In the genomic region with DNA sequence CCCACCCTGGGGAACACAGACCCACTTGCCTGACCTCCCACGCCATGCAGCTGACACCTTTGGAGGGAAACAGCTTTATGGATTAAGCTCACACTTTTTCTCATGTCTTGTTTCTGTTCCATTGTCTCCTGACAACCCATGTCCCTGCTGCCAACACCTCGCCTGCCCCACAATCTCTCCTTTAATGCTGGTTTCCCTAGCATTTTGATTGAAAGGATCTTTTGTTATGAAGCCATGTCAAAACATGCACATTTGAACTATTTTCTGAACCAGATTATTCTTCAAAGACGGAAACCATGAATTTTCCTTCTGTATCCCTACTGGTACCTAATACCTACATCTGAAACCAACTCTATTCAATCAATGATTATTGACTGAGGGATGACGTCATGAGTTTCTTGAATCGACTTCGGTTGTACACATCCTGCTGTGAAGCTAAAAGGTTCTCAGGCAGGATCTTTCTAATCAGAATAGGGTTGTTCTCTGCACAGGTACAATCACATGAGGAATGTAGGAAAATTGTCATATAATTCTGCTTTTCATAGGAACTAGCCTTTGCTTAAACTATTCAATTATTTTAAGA, we compare ENCODE assay signal across 22 cellular contexts.
A peak's percentile ranks its signal among the peaks of the same experiment; 100 is the strongest.
DNase-seq lines count a peak whose midpoint lies in the region; ATAC-seq, FAIRE-seq and TF ChIP-seq lines count a peak whose summit lies in the region.
"Had no signal": no experiment of that assay in that cellular context is flagged by ENCODE, and none has a peak within 500 bp of the region (broad histone marks: within the 10 kb centered on the region; RNA-seq: fewer than 3 reads in every experiment).

No MANE protein-coding gene starts in this region.

- H3K9ac ChIP-seq in K562 (ENCODE audit: insufficient read depth in 1 of 2, low read depth in 2 of 2, low read length in 2 of 2) (no peak overlapping the region), neural cell (ENCODE audit: low read length) (no peak overlapping the region)

- TF ChIP-seq RAD21 in K562 (CRISPR knock-in tag; conservative IDR thresholded peaks at IDR 0.05 in 1 of 2, IDR thresholded peaks at IDR 0.05 in 1 of 2) = no peak
- TF ChIP-seq RAD21 in neural cell (conservative IDR thresholded peaks at IDR 0.05) = no peak

- no peak overlapping the region for H3K4me2 ChIP-seq in K562 (ENCODE audit: insufficient read depth, low read length)
- no peak overlapping the region for H3K4me2 ChIP-seq in neural cell (ENCODE audit: low read length)

- CTCF ChIA-PET in K562 (lab: Yijun Ruan, JAX; ENCODE audit: low intra/inter-chr PET ratio) = no interaction called here

- H3K36me3 ChIP-seq in ACC112 (ENCODE audit: insufficient read depth, low read length) (no peaks in the 10 kb centered on the region), K562 (ENCODE audit: control insufficient read depth, insufficient read depth, low read length) (no peaks in the 10 kb centered on the region), neural cell (ENCODE audit: insufficient read depth, low read length) (no peaks in the 10 kb centered on the region)
- H3K36me3 ChIP-seq: BE2C, SJCRH30 had no signal

- H3K4me1 ChIP-seq in ACC112 (ENCODE audit: control insufficient read depth, insufficient read depth, low read length, unreplicated experiment) = peaks cover 24% of the 10 kb centered on the region
- H3K4me1 ChIP-seq in K562 (replicated peaks in 1 of 2; ENCODE audit: control insufficient read depth in 2 of 2, insufficient read depth in 2 of 2, low read length in 2 of 2) = 0 out of 5 replicates have a peak, but pooled peaks cover 0 to 5% of the 10 kb centered on the region in 2 experiments
- H3K4me1 ChIP-seq: BE2C, SJCRH30 had no signal

- TF ChIP-seq POLR2A in K562 (conservative IDR thresholded peaks at IDR 0.05) = no peak

- H3K27me3 ChIP-seq in ACC112 (ENCODE audit: insufficient read depth, low read length) = no peaks in the 10 kb centered on the region
- no peaks in the 10 kb centered on the region for H3K27me3 ChIP-seq in K562 (ENCODE audit: control insufficient read depth in 2 of 2, insufficient read depth in 2 of 2, low read length in 2 of 2)
- no peaks in the 10 kb centered on the region for H3K27me3 ChIP-seq in neural cell (ENCODE audit: insufficient read depth, low read depth, low read length)
- H3K27me3 ChIP-seq: BE2C, SJCRH30 had no signal

- no peak for TF ChIP-seq CTCF in K562 (IDR thresholded peaks at IDR 0.05 in 2 of 3, conservative IDR thresholded peaks at IDR 0.05 in 1 of 3; ENCODE audit: insufficient read depth in 2 of 3, low read depth in 1 of 3, low read length in 3 of 3)
- no peak for TF ChIP-seq CTCF in neural cell (IDR thresholded peaks at IDR 0.05; ENCODE audit: poor library complexity, severe bottlenecking)

- WGBS in K562 (ENCODE audit: insufficient coverage, low coverage, missing lambda C conversion rate) = 31% methylated on average over 6 of the region's 6 CpGs

- H3K9me2 ChIP-seq in neural cell (ENCODE audit: insufficient read depth, low read length) = no peaks in the 10 kb centered on the region

- H2AFZ ChIP-seq in ACC112 (ENCODE audit: low read length, unreplicated experiment) (no peak overlapping the region), K562 (ENCODE audit: low read depth, low read length) (no peak overlapping the region), neural cell (ENCODE audit: low read depth, low read length) (no peak overlapping the region)

- intact Hi-C loops in K562 (cut with micrococcal nuclease) = no loop called here

- H3K9me3 ChIP-seq in K562 (replicated peaks; ENCODE audit: control insufficient read depth, insufficient read depth, low read depth, low read length) (no peaks in the 10 kb centered on the region), neural cell (ENCODE audit: low read length) (no peaks in the 10 kb centered on the region)
- H3K9me3 ChIP-seq: BE2C, SJCRH30 had no signal

- H3K27ac ChIP-seq in ACC112 (ENCODE audit: low read depth, low read length) (peak overlapping the region; percentile 98), K562 (ENCODE audit: extremely low read depth, low read depth, low read length) (no peak overlapping the region), neural cell (ENCODE audit: low read length) (peak overlapping the region; percentile 57)
- H3K27ac ChIP-seq: SJCRH30 had no signal

- H3K4me3 ChIP-seq in ACC112 (ENCODE audit: low read depth, low read length) (no peak overlapping the region), K562 (no peak overlapping the region), neural cell (ENCODE audit: low read length) (no peak overlapping the region)
- H3K4me3 ChIP-seq: SJCRH30 had no signal

- ATAC-seq in K562 (no peak), HG03469 (IDR thresholded peaks at IDR 0.05; ENCODE audit: unreplicated experiment) (no peak)
- ATAC-seq: HCT116, SK-N-SH treated with all-trans-retinoic acid at 6 μM for 48 hours had no signal

- H3K9me1 ChIP-seq in K562 (ENCODE audit: control insufficient read depth, insufficient read depth, low read length) = no peaks in the 10 kb centered on the region

- TF ChIP-seq EP300 in K562 (IDR thresholded peaks at IDR 0.05; ENCODE audit: low read length) = no peak
- peak; percentile 52 for TF ChIP-seq EP300 in neural cell (conservative IDR thresholded peaks at IDR 0.05; ENCODE audit: poor library complexity, severe bottlenecking)

- POLR2A ChIA-PET in K562 (lab: Yijun Ruan, JAX) = no interaction called here

- no TSS peak for BruUV-seq in K562 (replicated peaks; lab: Mats Ljungman, UMichigan)

- H4K20me1 ChIP-seq in K562 (replicated peaks; ENCODE audit: control insufficient read depth, insufficient read depth, low read length) (no peaks in the 10 kb centered on the region), neural cell (ENCODE audit: insufficient read depth) (no peaks in the 10 kb centered on the region)

- no peaks in the 10 kb centered on the region for H3F3A ChIP-seq in neural cell (ENCODE audit: insufficient read depth, low read length, poor library complexity, severe bottlenecking)

- FAIRE-seq in K562 (lab: Jason Lieb, UNC) = no peak
- FAIRE-seq: GM19239, RCC 7860 had no signal

- DNase-seq in NCI-H146 treated with DMSO at 0.1 percent for 48 hours (lab: John Stamatoyannopoulos, UW; ENCODE audit: unreplicated experiment) = peak; percentile 80
- no peak for DNase-seq in K562 (ENCODE audit: extremely low read depth in 1 of 4, low spot score in 3 of 4)
- DNase-seq in KBM-7 = no peak
- no peak for DNase-seq in AG08396 (ENCODE audit: low spot score)
- DNase-seq: BE2C; CD8-positive, alpha-beta memory T cell; DMS79 treated with DMSO at 0.1 percent for 48 hours; Kasumi-1; NCI-H1105 treated with DMSO at 0.1 percent for 48 hours; NCI-H1694 treated with DMSO at 0.1 percent for 48 hours; NCI-H2081 treated with DMSO at 0.1 percent for 48 hours; NCI-H2171; NCI-H345; NCI-H510A treated with DMSO at 0.1 percent for 48 hours had no signal

- in situ Hi-C loops in K562 (cut with MboI) (no loop called here), KBM-7 (cut with MboI; ENCODE audit: low pct_unique_long_range_greater_than_20kb, low sequenced_read_pairs) (no loop called here)

- no peaks in the 10 kb centered on the region for H3K79me2 ChIP-seq in ACC112 (ENCODE audit: control insufficient read depth, insufficient read depth, low read length, unreplicated experiment)
- no peaks in the 10 kb centered on the region for H3K79me2 ChIP-seq in K562 (ENCODE audit: control insufficient read depth, insufficient read depth, low read length)
- no peaks in the 10 kb centered on the region for H3K79me2 ChIP-seq in neural cell (replicated peaks; ENCODE audit: insufficient read depth, low read length)

TF ChIP-seq in K562, 482 proteins besides CTCF, POLR2A, EP300 and RAD21:
- TF ChIP-seq, protein P1, sequence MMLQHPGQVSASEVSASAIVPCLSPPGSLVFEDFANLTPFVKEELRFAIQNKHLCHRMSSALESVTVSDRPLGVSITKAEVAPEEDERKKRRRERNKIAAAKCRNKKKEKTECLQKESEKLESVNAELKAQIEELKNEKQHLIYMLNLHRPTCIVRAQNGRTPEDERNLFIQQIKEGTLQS (IDR thresholded peaks at IDR 0.05) = peak; percentile 62
- TF ChIP-seq, protein P1 (CRISPR knock-in tag; conservative IDR thresholded peaks at IDR 0.05) = no peak
- TF ChIP-seq JUNB (CRISPR knock-in tag; conservative IDR thresholded peaks at IDR 0.05) (0 out of 2 replicates have a peak, but pooled peaks have one; percentile 21), JUND (IDR thresholded peaks at IDR 0.05; ENCODE audit: borderline replicate concordance, low read depth, low read length) (no peak), JUND (tag; IDR thresholded peaks at IDR 0.05; ENCODE audit: borderline replicate concordance, low read depth, low read length) (peak; percentile 41; the same call in 1 of the 3 replicates), ATF7 (IDR thresholded peaks at IDR 0.05) (0 out of 2 replicates have a peak, but pooled peaks have one; percentile 52), ZNF695 (CRISPR knock-in tag; IDR thresholded peaks at IDR 0.05) (no peak)

TF ChIP-seq in neural cell, 6 proteins besides CTCF, POLR2A, EP300 and RAD21 (continues in another document):
- TF ChIP-seq TAF1 (IDR thresholded peaks at IDR 0.05; ENCODE audit: low read depth) = no peak
- TF ChIP-seq POLR2AphosphoS5 (IDR thresholded peaks at IDR 0.05) = peak; percentile 52
- TF ChIP-seq EZH2 (IDR thresholded peaks at IDR 0.05; ENCODE audit: borderline replicate concordance, insufficient read depth, low read length, poor library complexity, severe bottlenecking) = no peak
